ENCODE assay signal across 16 cellular contexts in the genomic region with DNA sequence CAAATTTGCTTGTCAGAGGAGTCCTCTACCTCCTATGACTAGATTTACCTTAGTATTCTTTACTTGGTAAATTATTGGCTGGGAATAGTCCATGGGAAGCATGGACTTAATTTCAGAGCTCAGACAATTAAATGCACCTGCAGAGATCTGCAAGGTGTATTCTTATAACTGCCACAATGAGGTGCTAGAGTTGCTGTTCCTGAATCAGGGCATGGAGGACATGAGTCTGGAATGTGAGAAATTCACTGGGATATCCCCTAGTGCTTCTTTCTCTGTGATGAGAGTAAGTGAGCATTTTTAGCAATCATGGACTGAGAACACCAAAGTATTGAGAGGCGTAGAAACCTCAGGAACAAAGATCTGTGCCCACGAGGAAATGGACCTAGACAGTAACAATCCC. TPM values are rescaled to one million over a fixed set of nuclear protein-coding genes. Genes with fewer than 3 reads are reported as not detected.
DNase-seq lines count a peak whose midpoint lies in the region; ATAC-seq and TF ChIP-seq lines count a peak whose summit lies in the region.
"Had no signal": no experiment of that assay in that cellular context is flagged by ENCODE, and none has a peak within 500 bp of the region (broad histone marks: within the 10 kb centered on the region; RNA-seq: fewer than 3 reads in every experiment).

No MANE protein-coding gene starts in this region.

- no peaks in the 10 kb centered on the region for H3K9me3 ChIP-seq in left ventricle myocardium inferior (replicated peaks)
- no peaks in the 10 kb centered on the region for H3K9me3 ChIP-seq in PC-3 (ENCODE audit: low read length)
- no peaks in the 10 kb centered on the region for H3K9me3 ChIP-seq in iPS DF 6.9 (ENCODE audit: control insufficient read depth, insufficient read depth, low read length)
- H3K9me3 ChIP-seq: mucosa of descending colon, spleen had no signal

- H3K9ac ChIP-seq in PC-3 (ENCODE audit: low read length): no peak overlapping the region
- H3K9ac ChIP-seq: parathyroid adenoma had no signal

- WGBS in iPS DF 6.9 (ENCODE audit: insufficient coverage, insufficient read length): no CpG with 5 or more reads among the region's 2 CpGs

- no peaks in the 10 kb centered on the region for H3K4me1 ChIP-seq in left ventricle myocardium inferior
- no peaks in the 10 kb centered on the region for H3K4me1 ChIP-seq in PC-3 (ENCODE audit: insufficient read depth, low read length)
- H3K4me1 ChIP-seq in iPS DF 6.9 (ENCODE audit: control insufficient read depth, insufficient read depth, low read length): no peaks in the 10 kb centered on the region
- H3K4me1 ChIP-seq: parathyroid adenoma, spleen had no signal

- intact Hi-C loops in left ventricle myocardium inferior (cut with micrococcal nuclease) (no loop called here), left ventricle myocardium superior (cut with micrococcal nuclease) (no loop called here), PC-3 (cut with micrococcal nuclease) (no loop called here)

- ATAC-seq in left ventricle myocardium superior (no peak), PC-3 (no peak), HG03439 (IDR thresholded peaks at IDR 0.05; ENCODE audit: unreplicated experiment) (no peak), GM18867 (IDR thresholded peaks at IDR 0.05; ENCODE audit: unreplicated experiment) (no peak)
- ATAC-seq: mucosa of descending colon had no signal

- no peaks in the 10 kb centered on the region for H4K20me1 ChIP-seq in PC-3 (ENCODE audit: low read length)

- H3K27me3 ChIP-seq in left ventricle myocardium inferior (ENCODE audit: low read depth): no peaks in the 10 kb centered on the region
- H3K27me3 ChIP-seq in PC-3 (ENCODE audit: low read length): no peaks in the 10 kb centered on the region
- no peaks in the 10 kb centered on the region for H3K27me3 ChIP-seq in iPS DF 6.9 (ENCODE audit: control insufficient read depth, insufficient read depth, low read length)
- H3K27me3 ChIP-seq: spleen had no signal

- H3K4me3 ChIP-seq in left ventricle myocardium inferior: no peak overlapping the region
- H3K4me3 ChIP-seq in PC-3 (ENCODE audit: low read length): no peak overlapping the region
- H3K4me3 ChIP-seq in iPS DF 6.9 (ENCODE audit: low read length): peak overlapping the region; percentile 13; the same call in 1 of the 2 replicates
- H3K4me3 ChIP-seq: mucosa of descending colon, spleen had no signal

- POLR2A ChIA-PET in PC-3 (lab: Charles Lee; ENCODE audit: unreplicated experiment): no interaction called here

- BruUV-seq in PC-3 (replicated peaks; lab: Mats Ljungman, UMichigan): no TSS peak

- no peak overlapping the region for H2AFZ ChIP-seq in PC-3 (ENCODE audit: low read length)
- H2AFZ ChIP-seq: parathyroid adenoma had no signal

- H3K9me2 ChIP-seq in PC-3 (replicated peaks; ENCODE audit: low read length): no peaks in the 10 kb centered on the region

- DNase-seq in left ventricle myocardium inferior: no peak
- no peak for DNase-seq in left ventricle myocardium superior
- DNase-seq in PC-3: peak; percentile 4
- no peak for DNase-seq in iPS DF 6.9 (ENCODE audit: low read depth, low spot score)
- DNase-seq in AG20443 (ENCODE audit: low spot score): no peak
- DNase-seq in NCI-H446 (lab: John Stamatoyannopoulos, UW): no peak
- DNase-seq: activated CD4-positive, alpha-beta T cell treated with anti-CD3 and anti-CD28 coated beads, Interleukin-2, amount 50 U/mL, for 48 hours; anterior cingulate cortex; DMS79; mucosa of descending colon; NCI-H2107; spleen had no signal

- H3K27ac ChIP-seq in left ventricle myocardium inferior (replicated peaks): no peak overlapping the region
- no peak overlapping the region for H3K27ac ChIP-seq in PC-3 (ENCODE audit: low read length)
- no peak overlapping the region for H3K27ac ChIP-seq in iPS DF 6.9 (ENCODE audit: low read length)
- H3K27ac ChIP-seq: parathyroid adenoma, spleen had no signal

- H3F3A ChIP-seq in PC-3 (ENCODE audit: low read length, unreplicated experiment): no peaks in the 10 kb centered on the region

- no peaks in the 10 kb centered on the region for H3K36me3 ChIP-seq in left ventricle myocardium inferior
- no peaks in the 10 kb centered on the region for H3K36me3 ChIP-seq in PC-3 (ENCODE audit: low read depth, low read length)
- peaks cover 9% of the 10 kb centered on the region; the same call in 1 of the 2 replicates for H3K36me3 ChIP-seq in iPS DF 6.9 (ENCODE audit: control insufficient read depth, insufficient read depth, low read length)
- H3K36me3 ChIP-seq: spleen had no signal

- no peak overlapping the region for H3K4me2 ChIP-seq in PC-3 (ENCODE audit: low read length)

- H3K79me2 ChIP-seq in PC-3 (ENCODE audit: low read length): no peaks in the 10 kb centered on the region
- H3K79me2 ChIP-seq: parathyroid adenoma had no signal

- TF ChIP-seq CTCF in left ventricle myocardium inferior (IDR thresholded peaks at IDR 0.05; ENCODE audit: borderline replicate concordance) (peak; percentile 34), PC-3 (conservative IDR thresholded peaks at IDR 0.05; ENCODE audit: low read depth, low read length) (peak; percentile 36)

- CTCF ChIA-PET in PC-3 (lab: Charles Lee): no interaction called here

RNA-seq across cellular contexts. Expression of gene GRID2, which starts 32.9 kb away (rescaled TPM):
- total RNA-seq in left ventricle myocardium inferior (not detected), left ventricle myocardium superior (0.40 TPM), PC-3 (2014; rRNA removed) (2.2 and 3.5 TPM in 2 replicates)
- total RNA-seq: SK-MEL-5 had no signal
